23 cellular contexts compared by ENCODE assay signal in the genomic region with DNA sequence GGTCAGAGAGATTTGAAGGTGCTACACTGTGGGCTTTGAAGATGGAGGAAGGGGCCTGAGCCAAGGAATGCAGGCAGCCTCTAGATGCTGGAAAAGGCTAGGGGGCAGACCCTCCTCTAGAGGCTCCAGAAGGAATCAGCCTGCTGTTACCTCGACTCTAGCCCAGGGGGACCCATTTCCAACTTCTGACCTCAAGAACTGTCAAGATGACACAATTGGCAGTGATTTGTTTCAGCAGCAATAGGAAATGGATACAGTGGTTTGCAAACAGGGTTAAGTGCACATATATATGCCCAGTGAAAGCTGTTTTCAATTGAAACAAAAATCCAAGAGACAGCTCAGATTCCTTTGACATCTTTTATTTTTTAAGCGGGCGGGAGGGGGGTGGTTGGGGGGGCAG. TPM values are rescaled to one million over a fixed set of nuclear protein-coding genes. Genes with fewer than 3 reads are reported as not detected.
DNase-seq lines count a peak whose midpoint lies in the region; ATAC-seq and TF ChIP-seq lines count a peak whose summit lies in the region.
"Had no signal": no experiment of that assay in that cellular context is flagged by ENCODE, and none has a peak within 500 bp of the region (broad histone marks: within the 10 kb centered on the region; RNA-seq: fewer than 3 reads in every experiment).

No MANE protein-coding gene starts in this region.

- CTCF ChIA-PET in WTC11 (lab: Charles Lee), result interaction anchor here (1.1 to 10.4 kb wide), 6 partner anchors 8 to 159 kb away, joined by 3 to 234 read pairs (median 12); no protein-coding TSS in a partner anchor

- no peak overlapping the region for H2BK120ac ChIP-seq in mesendoderm (ENCODE audit: low read depth, low read length)

- 0 out of 2 replicates have a peak, but pooled peaks have one; percentile 5 for TF ChIP-seq CTCF in AG10803 (conservative IDR thresholded peaks at IDR 0.05; ENCODE audit: low read length)
- peak; percentile 33 to 44 for TF ChIP-seq CTCF in GM23338 (conservative IDR thresholded peaks at IDR 0.05; ENCODE audit: low read depth in 2 of 2)
- TF ChIP-seq CTCF in WTC11 (IDR thresholded peaks at IDR 0.05), result no peak
- TF ChIP-seq CTCF in heart right ventricle (IDR thresholded peaks at IDR 0.05), result no peak

- no peak overlapping the region for H2BK15ac ChIP-seq in mesendoderm (replicated peaks; ENCODE audit: low read depth)

- no peak overlapping the region for H3K9ac ChIP-seq in mesendoderm (ENCODE audit: low read length)

- no peak overlapping the region for H3K4ac ChIP-seq in mesendoderm (ENCODE audit: low read depth, low read length)

- H3K36me3 Mint-ChIP-seq in GM23338 (ENCODE audit: low read depth) (no peaks in the 10 kb centered on the region), WTC11 (no peaks in the 10 kb centered on the region)

- no peak overlapping the region for H4K8ac ChIP-seq in mesendoderm (ENCODE audit: low read depth, low read length)

- H3K79me2 ChIP-seq in GM23338 (replicated peaks; ENCODE audit: insufficient read depth) (no peaks in the 10 kb centered on the region), mesendoderm (ENCODE audit: control insufficient read depth, insufficient read depth, low read length) (no peaks in the 10 kb centered on the region)

- no peaks in the 10 kb centered on the region for H4K20me1 ChIP-seq in GM23338 (replicated peaks; ENCODE audit: insufficient read depth)

- no peak overlapping the region for H3K18ac ChIP-seq in mesendoderm (ENCODE audit: low read length)

- H3K27ac Mint-ChIP-seq in GM23338 (no peak overlapping the region), WTC11 (no peak overlapping the region)

- H3K4me3 ChIP-seq in AG10803 (ENCODE audit: low read length) (no peak overlapping the region), GM23338 (no peak overlapping the region), mesendoderm (ENCODE audit: low read length) (no peak overlapping the region), heart right ventricle (no peak overlapping the region)
- H3K4me3 ChIP-seq: GM12878, SK-N-MC had no signal

- ATAC-seq in GM23338, result no peak
- no peak for ATAC-seq in WTC11
- no peak for ATAC-seq in heart right ventricle
- ATAC-seq: GM12878 had no signal

- H2AK5ac ChIP-seq in mesendoderm (ENCODE audit: low read length), result no peak overlapping the region

- no peaks in the 10 kb centered on the region for H3K36me3 ChIP-seq in GM23338 (ENCODE audit: insufficient read depth)
- no peaks in the 10 kb centered on the region for H3K36me3 ChIP-seq in mesendoderm (ENCODE audit: control insufficient read depth, insufficient read depth, low read length)
- no peaks in the 10 kb centered on the region for H3K36me3 ChIP-seq in heart right ventricle

- no peak overlapping the region for H3K23ac ChIP-seq in mesendoderm (ENCODE audit: low read length)

- no peaks in the 10 kb centered on the region for H3K9me3 ChIP-seq in heart right ventricle

- intact Hi-C loops in heart right ventricle (cut with DNase I), result loop anchor here in 1 of 10 donors (10.0 kb wide), 1 partner anchor 145 kb away; a partner anchor contains a TSS

- no peak overlapping the region for H3K4me3 Mint-ChIP-seq in GM23338
- H3K4me3 Mint-ChIP-seq in WTC11, result no peak overlapping the region

- DNase-seq in AG10803 (ENCODE audit: low read depth), result no peak
- DNase-seq in GM23338 (ENCODE audit: low spot score), result peak; percentile 73
- DNase-seq in WTC11 (ENCODE audit: low spot score), result no peak
- DNase-seq in mesendoderm, result peak; percentile 72
- DNase-seq in heart right ventricle, result no peak
- DNase-seq in NCI-H1417 (lab: John Stamatoyannopoulos, UW), result no peak
- no peak for DNase-seq in DMS53 treated with DMSO at 0.1 percent for 48 hours (lab: John Stamatoyannopoulos, UW; ENCODE audit: unreplicated experiment)
- DNase-seq: ACHN; AML-193; GOT3; NCI-H1048; NCI-H1436 treated with DMSO at 0.1 percent for 48 hours; NCI-H2029; NCI-H446 treated with DMSO at 0.1 percent for 48 hours; NK-92 treated with Interleukin-12 subunit alpha and Interleukin-12 subunit beta, amount 100 ng/mL, for 24 hours; Right ventricle myocardium superior had no signal

- POLR2A ChIA-PET in WTC11 (lab: Charles Lee), result no interaction called here

- peaks cover 17% of the 10 kb centered on the region; the same call in 1 of the 2 replicates for H3F3A ChIP-seq in GM23338 (replicated peaks; ENCODE audit: low read depth)

- H3K9me3 Mint-ChIP-seq in GM23338 (peaks cover 3% of the 10 kb centered on the region; the same call in 1 of the 3 replicates), WTC11 (peaks cover 5% of the 10 kb centered on the region)

- no peak overlapping the region for H3K4me2 ChIP-seq in GM23338
- H3K4me2 ChIP-seq in mesendoderm (ENCODE audit: low read length), result no peak overlapping the region

- H4K5ac ChIP-seq in mesendoderm (ENCODE audit: low read length), result no peak overlapping the region

- H3K9me2 ChIP-seq in GM23338 (ENCODE audit: insufficient read depth), result no peaks in the 10 kb centered on the region

- H3K27me3 ChIP-seq in GM23338 (ENCODE audit: insufficient read depth) (no peaks in the 10 kb centered on the region), mesendoderm (ENCODE audit: insufficient read depth, low read length, poor library complexity) (no peaks in the 10 kb centered on the region), heart right ventricle (peaks cover 0 to 22% (median 4%) of the 10 kb centered on the region in 7 donors)

- H3K4me1 Mint-ChIP-seq in GM23338 (peaks cover 40% of the 10 kb centered on the region), WTC11 (peaks cover 54% of the 10 kb centered on the region)

- H2BK5ac ChIP-seq in mesendoderm (ENCODE audit: low read length), result no peak overlapping the region

- H3K79me1 ChIP-seq in mesendoderm (ENCODE audit: low read length), result no peaks in the 10 kb centered on the region

- peaks cover 26% of the 10 kb centered on the region for H3K27me3 Mint-ChIP-seq in GM23338 (ENCODE audit: insufficient read depth, low read depth, poor library complexity)
- peaks cover 16% of the 10 kb centered on the region for H3K27me3 Mint-ChIP-seq in WTC11 (ENCODE audit: low read depth)

- no peak overlapping the region for H3K27ac ChIP-seq in GM23338 (ENCODE audit: low read depth)
- no peak overlapping the region for H3K27ac ChIP-seq in mesendoderm (ENCODE audit: low read depth, low read length)
- H3K27ac ChIP-seq in heart right ventricle, result no peak overlapping the region
- H3K27ac ChIP-seq: C4-2B, SK-N-MC had no signal

- peaks cover 37% of the 10 kb centered on the region for H3K4me1 ChIP-seq in GM23338 (ENCODE audit: insufficient read depth)
- peaks cover 12% of the 10 kb centered on the region for H3K4me1 ChIP-seq in mesendoderm (ENCODE audit: control insufficient read depth, low read depth, low read length)
- H3K4me1 ChIP-seq in heart right ventricle, result peaks cover 0 to 26% (median 13%) of the 10 kb centered on the region in 9 donors

- no peak overlapping the region for H2AFZ ChIP-seq in GM23338

- no CpG with 5 or more reads among the region's 3 CpGs for WGBS in mesendoderm (ENCODE audit: extremely low coverage, insufficient coverage, low lambda C conversion rate)
- WGBS in heart right ventricle, 2 donors, result 80 to 83% methylated on average over 3 of the region's 3 CpGs

- H3K56ac ChIP-seq in mesendoderm (ENCODE audit: low read length), result no peak overlapping the region

TF ChIP-seq in GM23338, 12 proteins besides CTCF, POLR2A, EP300 and RAD21:
- TF ChIP-seq POLR2AphosphoS5 (IDR thresholded peaks at IDR 0.05; ENCODE audit: low read depth), result no peak

TF ChIP-seq in WTC11, 78 proteins besides CTCF, POLR2A, EP300 and RAD21:
- TF ChIP-seq, protein P1, sequence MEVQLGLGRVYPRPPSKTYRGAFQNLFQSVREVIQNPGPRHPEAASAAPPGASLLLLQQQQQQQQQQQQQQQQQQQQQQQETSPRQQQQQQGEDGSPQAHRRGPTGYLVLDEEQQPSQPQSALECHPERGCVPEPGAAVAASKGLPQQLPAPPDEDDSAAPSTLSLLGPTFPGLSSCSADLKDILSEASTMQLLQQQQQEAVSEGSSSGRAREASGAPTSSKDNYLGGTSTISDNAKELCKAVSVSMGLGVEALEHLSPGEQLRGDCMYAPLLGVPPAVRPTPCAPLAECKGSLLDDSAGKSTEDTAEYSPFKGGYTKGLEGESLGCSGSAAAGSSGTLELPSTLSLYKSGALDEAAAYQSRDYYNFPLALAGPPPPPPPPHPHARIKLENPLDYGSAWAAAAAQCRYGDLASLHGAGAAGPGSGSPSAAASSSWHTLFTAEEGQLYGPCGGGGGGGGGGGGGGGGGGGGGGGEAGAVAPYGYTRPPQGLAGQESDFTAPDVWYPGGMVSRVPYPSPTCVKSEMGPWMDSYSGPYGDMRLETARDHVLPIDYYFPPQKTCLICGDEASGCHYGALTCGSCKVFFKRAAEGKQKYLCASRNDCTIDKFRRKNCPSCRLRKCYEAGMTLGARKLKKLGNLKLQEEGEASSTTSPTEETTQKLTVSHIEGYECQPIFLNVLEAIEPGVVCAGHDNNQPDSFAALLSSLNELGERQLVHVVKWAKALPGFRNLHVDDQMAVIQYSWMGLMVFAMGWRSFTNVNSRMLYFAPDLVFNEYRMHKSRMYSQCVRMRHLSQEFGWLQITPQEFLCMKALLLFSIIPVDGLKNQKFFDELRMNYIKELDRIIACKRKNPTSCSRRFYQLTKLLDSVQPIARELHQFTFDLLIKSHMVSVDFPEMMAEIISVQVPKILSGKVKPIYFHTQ (CRISPR knock-in tag; IDR thresholded peaks at IDR 0.05), result no peak
- TF ChIP-seq GTF2I (CRISPR knock-in tag; conservative IDR thresholded peaks at IDR 0.05), result 0 out of 2 replicates have a peak, but pooled peaks have one; percentile 43

RNA-seq across cellular contexts. Expression of a gene that starts 3.7 kb away (rescaled TPM):
- 2.3 and 2.7 TPM in 2 replicates for total RNA-seq in GM23338 (2014; rRNA removed; shearing (Covaris generic))
- polyA plus RNA-seq in GM23338 (2016; fragmentation: Nextera tagmentation; extraction: Ambion mirVana) (1.4 and 1.6 TPM in 2 replicates), heart right ventricle (1 to 10 TPM; 3.6 to 4.4 TPM)
- total RNA-seq in WTC11 (2021) (4.2 to 4.9 TPM (median 4.6 TPM) in 3 replicates), heart right ventricle (1 to 10 TPM; 3.2 to 6.3 (median 4.2) TPM)
- polyA plus RNA-seq in mesendoderm (2013, experiment 1 of 2), result 0.72 TPM
- 0.94 TPM for polyA plus RNA-seq in mesendoderm (2013, experiment 2 of 2)
- total RNA-seq: OCI-LY7 had no signal

RNA-seq across cellular contexts. Expression of a gene that starts 11.0 kb away (rescaled TPM):
- total RNA-seq in GM23338 (2014; rRNA removed; shearing (Covaris generic)), result 23.0 and 25.1 TPM in 2 replicates
- polyA plus RNA-seq in GM23338 (2016; fragmentation: Nextera tagmentation; extraction: Ambion mirVana), result 14.8 and 16.6 TPM in 2 replicates
- 33.4 to 38.3 TPM (median 36.4 TPM) in 3 replicates for total RNA-seq in WTC11 (2021)
- 12.9 TPM for polyA plus RNA-seq in mesendoderm (2013, experiment 1 of 2)
- 13.3 TPM for polyA plus RNA-seq in mesendoderm (2013, experiment 2 of 2)
- 1 to 10 TPM in 1 of 10 donors, under 1 TPM in 8, not detected in 1; 0.16 to 1.4 (median 0.57) TPM for total RNA-seq in heart right ventricle
- polyA plus RNA-seq in heart right ventricle, result under 1 TPM; 0.41 to 0.51 TPM
- total RNA-seq: Daoy; OCI-LY7; T-helper 1 cell treated with Interleukin-12 subunit alpha and Interleukin-12 subunit beta and Interleukin-4 antibody, amounts not matched to agents 30 ng/mL and 1 ng/mL, for 36 hours had no signal

RNA-seq across cellular contexts. Expression of a gene that starts 26.6 kb away (rescaled TPM):
- 0.28 TPM in 1 of 2 replicates, not detected in the other for total RNA-seq in GM23338 (2014; rRNA removed; shearing (Covaris generic))
- 0.26 and 1.3 TPM in 2 replicates for polyA plus RNA-seq in GM23338 (2016; fragmentation: Nextera tagmentation; extraction: Ambion mirVana)
- total RNA-seq in WTC11 (2021), result 0.57 to 0.74 TPM (median 0.64 TPM) in 3 replicates
- not detected for polyA plus RNA-seq in mesendoderm (2013, experiment 1 of 2)
- not detected for polyA plus RNA-seq in mesendoderm (2013, experiment 2 of 2)
- total RNA-seq in heart right ventricle, result 10 to 100 TPM in 1 of 10 donors, 1 to 10 TPM in 9; 6.4 to 15.9 (median 9.0) TPM
- 10 to 100 TPM; 21.1 to 26.1 TPM for polyA plus RNA-seq in heart right ventricle
- total RNA-seq: Daoy; GM12878; MCF 10A; OCI-LY7; T-helper 1 cell treated with Interleukin-12 subunit alpha and Interleukin-12 subunit beta and Interleukin-4 antibody, amounts not matched to agents 30 ng/mL and 1 ng/mL, for 36 hours had no signal

Comparison
In these comparisons a context has a peak if more than half of its experiments do, and no peak if none do; other contexts are left out.
1. DNase-seq: peak in GM23338 (single experiment) and mesendoderm (single experiment); none in AG10803 (single experiment), WTC11 (single experiment), heart right ventricle (0 of 2), NCI-H1417 (0 of 3) and DMS53 treated with DMSO at 0.1 percent for 48 hours (single experiment).
2. CTCF ChIP-seq: peak in AG10803 (single experiment) and GM23338 (2 of 2); none in WTC11 (single experiment) and heart right ventricle (0 of 9).
3. RNA of a gene that starts 11.0 kb away (total RNA-seq): 33.4 to 38.3 TPM in WTC11 and 23.0 to 25.1 TPM in GM23338; 0.16 to 1.4 TPM in heart right ventricle; every median in the first group is over 10 times any median in the second.